In the genomic region with DNA sequence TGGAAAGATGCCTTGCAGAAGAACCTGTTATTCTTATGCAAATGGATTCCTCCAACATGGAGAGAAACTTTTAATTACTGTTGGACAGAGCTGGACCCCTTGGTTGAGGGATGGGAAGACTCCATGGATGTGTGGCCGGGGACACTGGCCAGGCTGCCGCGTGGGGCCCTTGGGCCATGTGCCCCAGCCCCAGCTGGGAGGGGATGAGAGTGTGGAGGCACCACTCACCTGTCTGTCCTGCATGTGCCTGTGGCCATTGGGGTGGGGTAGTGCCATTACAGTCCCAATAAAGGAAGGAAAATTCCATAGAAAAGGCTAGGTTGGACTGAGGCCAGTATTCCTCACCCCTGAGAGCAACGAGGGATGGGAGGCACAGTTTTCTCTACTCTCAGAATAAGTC, we compare ENCODE assay signal across 3 cellular contexts.
"Had no signal": no experiment of that assay in that cellular context is flagged by ENCODE, and none has a peak within 500 bp of the region (broad histone marks: within the 10 kb centered on the region; RNA-seq: fewer than 3 reads in every experiment).

No MANE protein-coding gene starts in this region.

- DNase-seq: GDM1, GF-D8 had no signal

- H3K4me3 ChIP-seq: GM12878 had no signal
